In the genomic region with DNA sequence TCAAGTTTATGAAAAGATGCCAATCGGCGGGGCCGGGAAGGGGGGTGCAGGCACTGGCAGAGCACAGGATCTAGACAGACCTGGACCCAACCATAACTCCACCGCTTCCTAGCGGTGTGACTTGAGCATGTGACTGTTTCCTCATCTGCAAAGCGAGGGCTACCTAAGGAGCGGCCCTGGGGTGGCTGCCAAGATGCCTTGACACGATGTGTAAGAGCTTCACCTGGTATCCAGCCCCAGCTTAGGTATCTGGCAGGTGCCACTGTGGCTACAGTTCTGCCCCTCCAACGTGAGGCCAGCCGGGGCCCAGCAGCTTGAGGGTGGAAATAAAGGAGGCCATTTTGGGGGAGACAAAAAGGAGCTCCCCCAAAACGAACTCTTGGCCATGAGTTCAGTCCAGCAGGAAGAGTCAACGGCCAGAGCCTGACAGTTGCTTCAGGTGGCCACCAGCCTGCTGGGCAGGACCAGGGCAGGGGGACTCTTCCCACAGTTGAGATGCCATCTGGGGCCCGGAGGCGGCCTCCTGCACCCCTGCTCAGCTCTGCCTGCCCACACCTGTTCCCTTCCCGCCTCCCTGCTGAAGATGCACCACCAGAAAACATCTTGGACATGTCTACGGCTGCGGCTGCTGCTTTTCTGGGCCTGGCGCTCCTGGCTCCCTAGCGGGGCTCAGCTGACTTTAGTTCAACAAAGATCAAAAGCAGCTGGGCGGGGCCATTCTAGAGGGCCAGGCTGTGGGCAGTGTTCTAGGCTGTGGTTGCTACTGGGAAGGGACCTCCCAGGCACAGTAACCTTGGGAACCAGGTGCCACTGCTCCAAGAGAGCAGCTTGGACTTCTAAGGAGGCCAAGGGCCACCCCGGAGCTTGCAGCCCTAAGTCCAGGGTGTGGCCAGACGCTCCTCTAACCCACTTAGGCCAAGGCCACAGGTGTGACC, we compare ENCODE assay signal across 1 cellular context.
TF ChIP-seq lines count a peak whose summit lies in the region.

No MANE protein-coding gene starts in this region.

TF ChIP-seq in HepG2, 621 proteins besides CTCF, POLR2A, EP300 and RAD21 (continued from another document and continues in another):
- TF ChIP-seq, protein P1, sequence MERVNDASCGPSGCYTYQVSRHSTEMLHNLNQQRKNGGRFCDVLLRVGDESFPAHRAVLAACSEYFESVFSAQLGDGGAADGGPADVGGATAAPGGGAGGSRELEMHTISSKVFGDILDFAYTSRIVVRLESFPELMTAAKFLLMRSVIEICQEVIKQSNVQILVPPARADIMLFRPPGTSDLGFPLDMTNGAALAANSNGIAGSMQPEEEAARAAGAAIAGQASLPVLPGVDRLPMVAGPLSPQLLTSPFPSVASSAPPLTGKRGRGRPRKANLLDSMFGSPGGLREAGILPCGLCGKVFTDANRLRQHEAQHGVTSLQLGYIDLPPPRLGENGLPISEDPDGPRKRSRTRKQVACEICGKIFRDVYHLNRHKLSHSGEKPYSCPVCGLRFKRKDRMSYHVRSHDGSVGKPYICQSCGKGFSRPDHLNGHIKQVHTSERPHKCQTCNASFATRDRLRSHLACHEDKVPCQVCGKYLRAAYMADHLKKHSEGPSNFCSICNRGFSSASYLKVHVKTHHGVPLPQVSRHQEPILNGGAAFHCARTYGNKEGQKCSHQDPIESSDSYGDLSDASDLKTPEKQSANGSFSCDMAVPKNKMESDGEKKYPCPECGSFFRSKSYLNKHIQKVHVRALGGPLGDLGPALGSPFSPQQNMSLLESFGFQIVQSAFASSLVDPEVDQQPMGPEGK (CRISPR knock-in tag; IDR thresholded peaks at IDR 0.05) = peak; percentile 68
- TF ChIP-seq FOXJ3 (CRISPR knock-in tag; IDR thresholded peaks at IDR 0.05; ENCODE audit: borderline replicate concordance) (peak; percentile 66; the same call in 1 of the 2 replicates), FOXA1 (IDR thresholded peaks at IDR 0.05) (no peak), FOXA1 (CRISPR knock-in tag; IDR thresholded peaks at IDR 0.05) (peak; percentile 82), KLF9 (CRISPR knock-in tag; IDR thresholded peaks at IDR 0.05; ENCODE audit: low read depth) (peak; percentile 58; the same call in 1 of the 2 replicates), SP4 (CRISPR knock-in tag; IDR thresholded peaks at IDR 0.05) (peak; percentile 32; the same call in 1 of the 2 replicates), ZNF746 (CRISPR knock-in tag; IDR thresholded peaks at IDR 0.05) (peak; percentile 84; the same call in 1 of the 2 replicates), SMARCE1 (IDR thresholded peaks at IDR 0.05; ENCODE audit: borderline replicate concordance) (no peak), ATF7-NPFF (CRISPR knock-in tag; IDR thresholded peaks at IDR 0.05; ENCODE audit: low read depth) (peak; percentile 45; the same call in 1 of the 2 replicates), ZNF879 (CRISPR knock-in tag; IDR thresholded peaks at IDR 0.05) (0 out of 2 replicates have a peak, but pooled peaks have one; percentile 40), ZFP36 (IDR thresholded peaks at IDR 0.05; ENCODE audit: borderline replicate concordance, low read depth, low read length, partially characterized antibody) (no peak), GATAD2A (CRISPR knock-in tag; IDR thresholded peaks at IDR 0.05) (peak; percentile 71), NCOA1 (CRISPR knock-in tag; IDR thresholded peaks at IDR 0.05) (peak; percentile 66; the same call in 1 of the 2 replicates), SKI (IDR thresholded peaks at IDR 0.05; ENCODE audit: partially characterized antibody) (peak; percentile 50)
- TF ChIP-seq, protein P2, sequence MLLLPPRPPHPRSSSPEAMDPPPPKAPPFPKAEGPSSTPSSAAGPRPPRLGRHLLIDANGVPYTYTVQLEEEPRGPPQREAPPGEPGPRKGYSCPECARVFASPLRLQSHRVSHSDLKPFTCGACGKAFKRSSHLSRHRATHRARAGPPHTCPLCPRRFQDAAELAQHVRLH (CRISPR knock-in tag; IDR thresholded peaks at IDR 0.05; ENCODE audit: borderline replicate concordance, low read depth) = peak; percentile 40; the same call in 1 of the 2 replicates
- TF ChIP-seq, protein P3, sequence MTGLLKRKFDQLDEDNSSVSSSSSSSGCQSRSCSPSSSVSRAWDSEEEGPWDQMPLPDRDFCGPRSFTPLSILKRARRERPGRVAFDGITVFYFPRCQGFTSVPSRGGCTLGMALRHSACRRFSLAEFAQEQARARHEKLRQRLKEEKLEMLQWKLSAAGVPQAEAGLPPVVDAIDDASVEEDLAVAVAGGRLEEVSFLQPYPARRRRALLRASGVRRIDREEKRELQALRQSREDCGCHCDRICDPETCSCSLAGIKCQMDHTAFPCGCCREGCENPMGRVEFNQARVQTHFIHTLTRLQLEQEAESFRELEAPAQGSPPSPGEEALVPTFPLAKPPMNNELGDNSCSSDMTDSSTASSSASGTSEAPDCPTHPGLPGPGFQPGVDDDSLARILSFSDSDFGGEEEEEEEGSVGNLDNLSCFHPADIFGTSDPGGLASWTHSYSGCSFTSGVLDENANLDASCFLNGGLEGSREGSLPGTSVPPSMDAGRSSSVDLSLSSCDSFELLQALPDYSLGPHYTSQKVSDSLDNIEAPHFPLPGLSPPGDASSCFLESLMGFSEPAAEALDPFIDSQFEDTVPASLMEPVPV (CRISPR knock-in tag; IDR thresholded peaks at IDR 0.05) = no peak
- TF ChIP-seq, protein P4, sequence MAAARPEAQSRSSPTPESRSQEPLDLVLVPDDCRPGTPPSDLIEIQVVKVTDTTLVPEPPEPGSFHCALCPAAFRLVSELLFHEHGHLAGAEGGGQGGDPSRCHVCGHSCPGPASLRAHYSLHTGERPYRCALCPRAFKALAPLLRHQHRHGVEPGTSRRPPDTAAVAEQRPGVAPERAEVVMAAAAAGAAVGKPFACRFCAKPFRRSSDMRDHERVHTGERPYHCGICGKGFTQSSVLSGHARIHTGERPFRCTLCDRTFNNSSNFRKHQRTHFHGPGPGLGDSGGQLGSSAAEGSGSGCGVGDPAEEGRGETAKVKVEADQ (CRISPR knock-in tag; IDR thresholded peaks at IDR 0.05; ENCODE audit: borderline replicate concordance) = no peak
- TF ChIP-seq, protein P5, sequence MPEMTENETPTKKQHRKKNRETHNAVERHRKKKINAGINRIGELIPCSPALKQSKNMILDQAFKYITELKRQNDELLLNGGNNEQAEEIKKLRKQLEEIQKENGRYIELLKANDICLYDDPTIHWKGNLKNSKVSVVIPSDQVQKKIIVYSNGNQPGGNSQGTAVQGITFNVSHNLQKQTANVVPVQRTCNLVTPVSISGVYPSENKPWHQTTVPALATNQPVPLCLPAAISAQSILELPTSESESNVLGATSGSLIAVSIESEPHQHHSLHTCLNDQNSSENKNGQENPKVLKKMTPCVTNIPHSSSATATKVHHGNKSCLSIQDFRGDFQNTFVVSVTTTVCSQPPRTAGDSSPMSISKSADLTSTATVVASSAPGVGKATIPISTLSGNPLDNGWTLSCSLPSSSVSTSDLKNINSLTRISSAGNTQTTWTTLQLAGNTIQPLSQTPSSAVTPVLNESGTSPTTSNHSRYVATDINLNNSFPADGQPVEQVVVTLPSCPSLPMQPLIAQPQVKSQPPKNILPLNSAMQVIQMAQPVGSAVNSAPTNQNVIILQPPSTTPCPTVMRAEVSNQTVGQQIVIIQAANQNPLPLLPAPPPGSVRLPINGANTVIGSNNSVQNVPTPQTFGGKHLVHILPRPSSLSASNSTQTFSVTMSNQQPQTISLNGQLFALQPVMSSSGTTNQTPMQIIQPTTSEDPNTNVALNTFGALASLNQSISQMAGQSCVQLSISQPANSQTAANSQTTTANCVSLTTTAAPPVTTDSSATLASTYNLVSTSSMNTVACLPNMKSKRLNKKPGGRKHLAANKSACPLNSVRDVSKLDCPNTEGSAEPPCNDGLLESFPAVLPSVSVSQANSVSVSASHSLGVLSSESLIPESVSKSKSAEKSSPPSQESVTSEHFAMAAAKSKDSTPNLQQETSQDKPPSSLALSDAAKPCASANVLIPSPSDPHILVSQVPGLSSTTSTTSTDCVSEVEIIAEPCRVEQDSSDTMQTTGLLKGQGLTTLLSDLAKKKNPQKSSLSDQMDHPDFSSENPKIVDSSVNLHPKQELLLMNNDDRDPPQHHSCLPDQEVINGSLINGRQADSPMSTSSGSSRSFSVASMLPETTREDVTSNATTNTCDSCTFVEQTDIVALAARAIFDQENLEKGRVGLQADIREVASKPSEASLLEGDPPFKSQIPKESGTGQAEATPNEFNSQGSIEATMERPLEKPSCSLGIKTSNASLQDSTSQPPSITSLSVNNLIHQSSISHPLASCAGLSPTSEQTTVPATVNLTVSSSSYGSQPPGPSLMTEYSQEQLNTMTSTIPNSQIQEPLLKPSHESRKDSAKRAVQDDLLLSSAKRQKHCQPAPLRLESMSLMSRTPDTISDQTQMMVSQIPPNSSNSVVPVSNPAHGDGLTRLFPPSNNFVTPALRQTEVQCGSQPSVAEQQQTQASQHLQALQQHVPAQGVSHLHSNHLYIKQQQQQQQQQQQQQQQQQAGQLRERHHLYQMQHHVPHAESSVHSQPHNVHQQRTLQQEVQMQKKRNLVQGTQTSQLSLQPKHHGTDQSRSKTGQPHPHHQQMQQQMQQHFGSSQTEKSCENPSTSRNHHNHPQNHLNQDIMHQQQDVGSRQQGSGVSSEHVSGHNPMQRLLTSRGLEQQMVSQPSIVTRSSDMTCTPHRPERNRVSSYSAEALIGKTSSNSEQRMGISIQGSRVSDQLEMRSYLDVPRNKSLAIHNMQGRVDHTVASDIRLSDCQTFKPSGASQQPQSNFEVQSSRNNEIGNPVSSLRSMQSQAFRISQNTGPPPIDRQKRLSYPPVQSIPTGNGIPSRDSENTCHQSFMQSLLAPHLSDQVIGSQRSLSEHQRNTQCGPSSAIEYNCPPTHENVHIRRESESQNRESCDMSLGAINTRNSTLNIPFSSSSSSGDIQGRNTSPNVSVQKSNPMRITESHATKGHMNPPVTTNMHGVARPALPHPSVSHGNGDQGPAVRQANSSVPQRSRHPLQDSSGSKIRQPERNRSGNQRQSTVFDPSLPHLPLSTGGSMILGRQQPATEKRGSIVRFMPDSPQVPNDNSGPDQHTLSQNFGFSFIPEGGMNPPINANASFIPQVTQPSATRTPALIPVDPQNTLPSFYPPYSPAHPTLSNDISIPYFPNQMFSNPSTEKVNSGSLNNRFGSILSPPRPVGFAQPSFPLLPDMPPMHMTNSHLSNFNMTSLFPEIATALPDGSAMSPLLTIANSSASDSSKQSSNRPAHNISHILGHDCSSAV (CRISPR knock-in tag; IDR thresholded peaks at IDR 0.05; ENCODE audit: borderline replicate concordance) = no peak
- TF ChIP-seq, protein P6, sequence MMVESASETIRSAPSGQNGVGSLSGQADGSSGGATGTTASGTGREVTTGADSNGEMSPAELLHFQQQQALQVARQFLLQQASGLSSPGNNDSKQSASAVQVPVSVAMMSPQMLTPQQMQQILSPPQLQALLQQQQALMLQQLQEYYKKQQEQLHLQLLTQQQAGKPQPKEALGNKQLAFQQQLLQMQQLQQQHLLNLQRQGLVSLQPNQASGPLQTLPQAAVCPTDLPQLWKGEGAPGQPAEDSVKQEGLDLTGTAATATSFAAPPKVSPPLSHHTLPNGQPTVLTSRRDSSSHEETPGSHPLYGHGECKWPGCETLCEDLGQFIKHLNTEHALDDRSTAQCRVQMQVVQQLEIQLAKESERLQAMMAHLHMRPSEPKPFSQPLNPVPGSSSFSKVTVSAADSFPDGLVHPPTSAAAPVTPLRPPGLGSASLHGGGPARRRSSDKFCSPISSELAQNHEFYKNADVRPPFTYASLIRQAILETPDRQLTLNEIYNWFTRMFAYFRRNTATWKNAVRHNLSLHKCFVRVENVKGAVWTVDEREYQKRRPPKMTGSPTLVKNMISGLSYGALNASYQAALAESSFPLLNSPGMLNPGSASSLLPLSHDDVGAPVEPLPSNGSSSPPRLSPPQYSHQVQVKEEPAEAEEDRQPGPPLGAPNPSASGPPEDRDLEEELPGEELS (CRISPR knock-in tag; IDR thresholded peaks at IDR 0.05) = peak; percentile 74
- TF ChIP-seq, protein P7, sequence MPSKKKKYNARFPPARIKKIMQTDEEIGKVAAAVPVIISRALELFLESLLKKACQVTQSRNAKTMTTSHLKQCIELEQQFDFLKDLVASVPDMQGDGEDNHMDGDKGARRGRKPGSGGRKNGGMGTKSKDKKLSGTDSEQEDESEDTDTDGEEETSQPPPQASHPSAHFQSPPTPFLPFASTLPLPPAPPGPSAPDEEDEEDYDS (CRISPR knock-in tag; IDR thresholded peaks at IDR 0.05) = 0 out of 2 replicates have a peak, but pooled peaks have one; percentile 23
- TF ChIP-seq, protein P8, sequence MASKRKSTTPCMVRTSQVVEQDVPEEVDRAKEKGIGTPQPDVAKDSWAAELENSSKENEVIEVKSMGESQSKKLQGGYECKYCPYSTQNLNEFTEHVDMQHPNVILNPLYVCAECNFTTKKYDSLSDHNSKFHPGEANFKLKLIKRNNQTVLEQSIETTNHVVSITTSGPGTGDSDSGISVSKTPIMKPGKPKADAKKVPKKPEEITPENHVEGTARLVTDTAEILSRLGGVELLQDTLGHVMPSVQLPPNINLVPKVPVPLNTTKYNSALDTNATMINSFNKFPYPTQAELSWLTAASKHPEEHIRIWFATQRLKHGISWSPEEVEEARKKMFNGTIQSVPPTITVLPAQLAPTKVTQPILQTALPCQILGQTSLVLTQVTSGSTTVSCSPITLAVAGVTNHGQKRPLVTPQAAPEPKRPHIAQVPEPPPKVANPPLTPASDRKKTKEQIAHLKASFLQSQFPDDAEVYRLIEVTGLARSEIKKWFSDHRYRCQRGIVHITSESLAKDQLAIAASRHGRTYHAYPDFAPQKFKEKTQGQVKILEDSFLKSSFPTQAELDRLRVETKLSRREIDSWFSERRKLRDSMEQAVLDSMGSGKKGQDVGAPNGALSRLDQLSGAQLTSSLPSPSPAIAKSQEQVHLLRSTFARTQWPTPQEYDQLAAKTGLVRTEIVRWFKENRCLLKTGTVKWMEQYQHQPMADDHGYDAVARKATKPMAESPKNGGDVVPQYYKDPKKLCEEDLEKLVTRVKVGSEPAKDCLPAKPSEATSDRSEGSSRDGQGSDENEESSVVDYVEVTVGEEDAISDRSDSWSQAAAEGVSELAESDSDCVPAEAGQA (IDR thresholded peaks at IDR 0.05; ENCODE audit: low read depth) = peak; percentile 58; the same call in 1 of the 2 replicates
- TF ChIP-seq, protein P8 (CRISPR knock-in tag; IDR thresholded peaks at IDR 0.05; ENCODE audit: borderline replicate concordance) = no peak
- TF ChIP-seq, protein P9, sequence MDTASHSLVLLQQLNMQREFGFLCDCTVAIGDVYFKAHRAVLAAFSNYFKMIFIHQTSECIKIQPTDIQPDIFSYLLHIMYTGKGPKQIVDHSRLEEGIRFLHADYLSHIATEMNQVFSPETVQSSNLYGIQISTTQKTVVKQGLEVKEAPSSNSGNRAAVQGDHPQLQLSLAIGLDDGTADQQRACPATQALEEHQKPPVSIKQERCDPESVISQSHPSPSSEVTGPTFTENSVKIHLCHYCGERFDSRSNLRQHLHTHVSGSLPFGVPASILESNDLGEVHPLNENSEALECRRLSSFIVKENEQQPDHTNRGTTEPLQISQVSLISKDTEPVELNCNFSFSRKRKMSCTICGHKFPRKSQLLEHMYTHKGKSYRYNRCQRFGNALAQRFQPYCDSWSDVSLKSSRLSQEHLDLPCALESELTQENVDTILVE (CRISPR knock-in tag; IDR thresholded peaks at IDR 0.05) = 0 out of 2 replicates have a peak, but pooled peaks have one; percentile 35
